ENCODE assay signal across 11 cellular contexts in the genomic region with DNA sequence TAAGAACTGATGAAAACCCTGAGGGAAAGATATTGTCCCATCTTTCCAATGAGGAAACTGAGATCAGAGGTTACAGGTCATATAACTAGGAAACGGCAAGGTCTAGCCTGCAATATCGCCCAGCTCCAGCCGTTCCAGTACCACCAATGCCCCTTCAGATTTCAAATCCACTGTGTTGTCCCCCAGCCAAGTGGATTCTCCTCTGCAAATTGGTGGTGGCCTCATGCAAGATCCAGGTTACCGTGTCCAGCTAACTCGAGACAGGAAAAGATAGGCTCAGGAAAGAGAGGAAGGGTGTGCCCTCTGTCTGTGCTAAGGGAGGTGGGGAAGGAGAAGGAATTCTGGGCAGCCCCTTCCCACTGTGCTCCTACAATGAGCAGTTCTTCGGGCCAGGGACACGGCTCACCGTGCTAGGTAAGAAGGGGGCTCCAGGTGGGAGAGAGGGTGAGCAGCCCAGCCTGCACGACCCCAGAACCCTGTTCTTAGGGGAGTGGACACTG. TPM values are rescaled to one million over a fixed set of nuclear protein-coding genes. Genes with fewer than 3 reads are reported as not detected.
A peak's percentile ranks its signal among the peaks of the same experiment; 100 is the strongest.
DNase-seq lines count a peak whose midpoint lies in the region; ATAC-seq and TF ChIP-seq lines count a peak whose summit lies in the region.
"Had no signal": no experiment of that assay in that cellular context is flagged by ENCODE, and none has a peak within 500 bp of the region (broad histone marks: within the 10 kb centered on the region; RNA-seq: fewer than 3 reads in every experiment).

No MANE protein-coding gene starts in this region.

- TF ChIP-seq CTCF in breast epithelium (IDR thresholded peaks at IDR 0.05) (no peak), mammary epithelial cell (conservative IDR thresholded peaks at IDR 0.05 in 1 of 2, IDR thresholded peaks at IDR 0.05 in 1 of 2; ENCODE audit: extremely low read depth in 1 of 2, insufficient read depth in 1 of 2, low read depth in 1 of 2, low read length in 2 of 2) (no peak), upper lobe of left lung (IDR thresholded peaks at IDR 0.05) (no peak)

- H2AFZ ChIP-seq in mammary epithelial cell (ENCODE audit: low read depth, low read length): no peak overlapping the region

- H3K36me3 Mint-ChIP-seq in activated naive CD8-positive, alpha-beta T cell: peaks cover 41% of the 10 kb centered on the region

- H3K27ac ChIP-seq in breast epithelium (peak overlapping the region in 1 of 2 donors; percentile 20), mammary epithelial cell (ENCODE audit: insufficient read depth, low read depth, low read length) (no peak overlapping the region), upper lobe of left lung (peak overlapping the region in 3 of 4 donors; percentile 65 to 82 (median 75))
- H3K27ac ChIP-seq: left ventricle myocardium inferior had no signal

- CTCF ChIA-PET in mammary epithelial cell (lab: Charles Lee; ENCODE audit: low non-redundant PET): no interaction called here

- H3K27me3 ChIP-seq in breast epithelium (peaks cover 2 to 47% of the 10 kb centered on the region in 2 donors), mammary epithelial cell (ENCODE audit: insufficient read depth, low read length) (peaks cover 28% of the 10 kb centered on the region), upper lobe of left lung (peaks cover 0 to 26% (median 16%) of the 10 kb centered on the region in 4 donors)

- H3K79me2 ChIP-seq in mammary epithelial cell (ENCODE audit: insufficient read depth, low read length): no peaks in the 10 kb centered on the region

- H3K9me3 ChIP-seq in breast epithelium (no peaks in the 10 kb centered on the region), mammary epithelial cell (replicated peaks; ENCODE audit: insufficient read depth, low read length) (no peaks in the 10 kb centered on the region), upper lobe of left lung (no peaks in the 10 kb centered on the region)
- H3K9me3 ChIP-seq: left ventricle myocardium inferior had no signal

- no peak overlapping the region for H3K4me2 ChIP-seq in mammary epithelial cell (ENCODE audit: insufficient read depth, low read depth, low read length)

- in situ Hi-C loops in mammary epithelial cell (cut with MboI; ENCODE audit: low sequenced_read_pairs in 2 of 2): no loop called here

- peaks cover 65% of the 10 kb centered on the region for H3K4me1 Mint-ChIP-seq in activated naive CD8-positive, alpha-beta T cell (ENCODE audit: low read depth)

- no peak overlapping the region for H3K9ac ChIP-seq in mammary epithelial cell (ENCODE audit: insufficient read depth, low read length)

- no peak for TF ChIP-seq POLR2A in breast epithelium (IDR thresholded peaks at IDR 0.05)
- TF ChIP-seq POLR2A in upper lobe of left lung (IDR thresholded peaks at IDR 0.05): no peak

- H3K27me3 Mint-ChIP-seq in activated naive CD8-positive, alpha-beta T cell: no peaks in the 10 kb centered on the region

- WGBS in mammary epithelial cell (ENCODE audit: low coverage, missing lambda C conversion rate): 96% methylated on average over 5 of the region's 9 CpGs
- 32 to 38% methylated on average over 9 of the region's 9 CpGs for WGBS in upper lobe of left lung, 2 donors

- H3K36me3 ChIP-seq in breast epithelium (no peaks in the 10 kb centered on the region), mammary epithelial cell (ENCODE audit: insufficient read depth, low read length) (no peaks in the 10 kb centered on the region), upper lobe of left lung (no peaks in the 10 kb centered on the region)
- H3K36me3 ChIP-seq: left ventricle myocardium inferior had no signal

- peak overlapping the region; percentile 99 for H3K27ac Mint-ChIP-seq in activated naive CD8-positive, alpha-beta T cell

- BruUV-seq in mammary epithelial cell (replicated peaks; lab: Mats Ljungman, UMichigan): no TSS peak

- dilution Hi-C loops in mammary epithelial cell (cut with HindIII; ENCODE audit: low sequenced_read_pairs): no loop called here

- H3K4me3 Mint-ChIP-seq in activated naive CD8-positive, alpha-beta T cell: peak overlapping the region; percentile 99

- H3K4me3 ChIP-seq in breast epithelium: peak overlapping the region in 2 of 3 donors; percentile 44 to 67
- H3K4me3 ChIP-seq in mammary epithelial cell (replicated peaks in 1 of 3; ENCODE audit: insufficient read depth in 1 of 3, low read depth in 2 of 3, low read length in 3 of 3): no peak overlapping the region
- peak overlapping the region in 3 of 4 donors; percentile 15 to 42 (median 36) for H3K4me3 ChIP-seq in upper lobe of left lung

- no peaks in the 10 kb centered on the region for H3K9me3 Mint-ChIP-seq in activated naive CD8-positive, alpha-beta T cell (ENCODE audit: low read depth)

- no peak for TF ChIP-seq EP300 in upper lobe of left lung (IDR thresholded peaks at IDR 0.05)

- DNase-seq in breast epithelium (ENCODE audit: low spot score in 2 of 2) (no peak), mammary epithelial cell (no peak), islet precursor cell (peak; percentile 58), upper lobe of left lung (no peak), A172 (ENCODE audit: low spot score) (no peak)
- DNase-seq in stimulated activated CD4-positive, alpha-beta T cell treated with anti-CD3 and anti-CD28 coated beads, Interleukin-2, amount 100 ng/mL, for 24 hours: no peak
- no peak for DNase-seq in effector CD4-positive, alpha-beta T cell
- DNase-seq: C1 segment of cervical spinal cord, left ventricle myocardium inferior had no signal

- H3K4me1 ChIP-seq in breast epithelium: peaks cover 0 to 7% of the 10 kb centered on the region in 2 donors
- peaks cover 5% of the 10 kb centered on the region for H3K4me1 ChIP-seq in mammary epithelial cell (ENCODE audit: insufficient read depth, low read length)
- peaks cover 15 to 20% (median 18%) of the 10 kb centered on the region in 4 donors for H3K4me1 ChIP-seq in upper lobe of left lung

- no peaks in the 10 kb centered on the region for H4K20me1 ChIP-seq in mammary epithelial cell (ENCODE audit: insufficient read depth, low read length)

- ATAC-seq in upper lobe of left lung (ENCODE audit: low FRiP score in 2 of 2): no peak

- intact Hi-C loops in breast epithelium (cut with DNase I; ENCODE audit: low total_unique reads): no loop called here
- intact Hi-C loops in mammary epithelial cell (cut with micrococcal nuclease): no loop called here

RNA-seq across cellular contexts. Expression of a gene that starts 25.3 kb away (rescaled TPM):
- total RNA-seq in breast epithelium: not detected
- total RNA-seq in mammary epithelial cell: not detected
- polyA plus RNA-seq in mammary epithelial cell: not detected
- not detected for polyA minus RNA-seq in mammary epithelial cell
- total RNA-seq in upper lobe of left lung: 10 to 100 TPM in 2 of 6 donors, not detected in 4; 34.2 to 64.5 TPM
- total RNA-seq in A172 (2014; rRNA removed; shearing (Covaris generic)): not detected in 2 replicates
- total RNA-seq: left ventricle myocardium inferior, ureter had no signal

RNA-seq across cellular contexts. Expression of a gene that starts 46.8 kb away (rescaled TPM):
- total RNA-seq in breast epithelium (not detected), mammary epithelial cell (not detected), upper lobe of left lung (10 to 100 TPM in 1 of 6 donors, 1 to 10 TPM in 1, not detected in 4; 9.8 to 20.6 TPM)
- polyA plus RNA-seq in mammary epithelial cell: not detected
- not detected for polyA minus RNA-seq in mammary epithelial cell
- total RNA-seq in A172 (2014; rRNA removed; shearing (Covaris generic)): not detected in 2 replicates
- total RNA-seq: left ventricle myocardium inferior, ureter had no signal

RNA-seq across cellular contexts. Expression of a gene that starts 58.8 kb away (rescaled TPM):
- total RNA-seq in breast epithelium (10 to 100 TPM in 2 of 3 donors, 1 to 10 TPM in 1; 5.2 to 29.8 (median 29.6) TPM), mammary epithelial cell (under 1 TPM; 0.66 to 0.83 TPM), upper lobe of left lung (10 to 100 TPM in 3 of 6 donors, 1 to 10 TPM in 3; 5.7 to 34.6 (median 10.0) TPM)
- 0.95 TPM for polyA plus RNA-seq in mammary epithelial cell
- polyA minus RNA-seq in mammary epithelial cell: 0.41 TPM
- 2.0 and 2.7 TPM in 2 replicates for total RNA-seq in A172 (2014; rRNA removed; shearing (Covaris generic))

Comparison
In these comparisons a context has a peak if more than half of its experiments do, and no peak if none do; other contexts are left out.
1. H3K4me3 ChIP-seq: peak in breast epithelium (2 of 3) and upper lobe of left lung (3 of 4); none in mammary epithelial cell (0 of 3).